Comparison of ENCODE assay signal across 8 cellular contexts in the genomic region with DNA sequence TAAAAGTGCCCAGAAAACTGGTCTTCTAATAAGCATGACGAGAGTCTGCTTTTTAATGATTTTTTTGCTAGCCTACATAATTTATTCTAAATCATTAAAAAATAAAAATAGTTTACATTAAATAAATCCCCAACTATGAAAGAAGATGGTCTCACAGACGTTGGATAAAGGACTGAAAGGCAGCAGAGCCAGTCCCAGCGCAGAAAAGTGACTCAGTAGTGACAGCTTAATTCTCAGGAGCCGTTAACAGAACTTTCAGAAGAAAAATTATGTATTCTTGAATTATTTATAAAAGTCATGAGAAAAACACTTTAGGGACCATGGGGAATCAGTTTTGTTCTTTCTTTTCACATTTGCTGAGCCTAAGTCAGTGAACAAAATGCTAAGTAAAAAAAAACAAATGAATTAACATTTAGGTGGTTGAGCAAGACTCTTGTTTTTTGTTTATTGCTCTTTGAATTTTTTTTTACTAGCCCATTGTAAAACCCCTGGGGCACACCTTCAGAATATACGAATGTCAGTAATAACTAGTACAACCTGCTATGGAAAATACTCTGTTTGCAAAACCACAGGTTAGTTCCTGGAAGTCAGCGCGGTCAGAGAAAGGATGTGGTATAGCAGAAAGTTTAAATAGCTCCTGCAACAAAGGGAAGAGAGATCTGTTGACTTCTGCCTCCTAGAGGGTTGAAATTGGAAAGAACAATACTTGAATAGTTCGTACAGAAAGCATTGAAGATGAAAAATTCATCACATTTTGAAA. TPM values are rescaled to one million over a fixed set of nuclear protein-coding genes. Genes with fewer than 3 reads are reported as not detected.
DNase-seq lines count a peak whose midpoint lies in the region; ATAC-seq, FAIRE-seq and TF ChIP-seq lines count a peak whose summit lies in the region.

No MANE protein-coding gene starts in this region.

- H3K9me3 ChIP-seq in Peyer's patch, result no peaks in the 10 kb centered on the region

- H3K27me3 Mint-ChIP-seq in activated naive CD8-positive, alpha-beta T cell treated with anti-CD3 and anti-CD28 coated beads, Interleukin-2, amount 50 U/mL, for 24 hours, result no peaks in the 10 kb centered on the region

- H3K4me3 ChIP-seq in GM12865 (ENCODE audit: low read depth, low read length), result no peak overlapping the region
- H3K4me3 ChIP-seq in Peyer's patch, result no peak overlapping the region

- H3K36me3 ChIP-seq in Peyer's patch, result no peaks in the 10 kb centered on the region

- no peaks in the 10 kb centered on the region for H3K9me3 Mint-ChIP-seq in activated naive CD8-positive, alpha-beta T cell treated with anti-CD3 and anti-CD28 coated beads, Interleukin-2, amount 50 U/mL, for 24 hours

- H3K4me1 ChIP-seq in Peyer's patch, result no peaks in the 10 kb centered on the region

- no peaks in the 10 kb centered on the region for H3K36me3 Mint-ChIP-seq in activated naive CD8-positive, alpha-beta T cell treated with anti-CD3 and anti-CD28 coated beads, Interleukin-2, amount 50 U/mL, for 24 hours (ENCODE audit: low read depth)

- H3K4me1 Mint-ChIP-seq in activated naive CD8-positive, alpha-beta T cell treated with anti-CD3 and anti-CD28 coated beads, Interleukin-2, amount 50 U/mL, for 24 hours, result peaks cover 34% of the 10 kb centered on the region

- TF ChIP-seq CTCF in GM12865 (IDR thresholded peaks at IDR 0.05; ENCODE audit: insufficient read depth, low read depth, low read length, missing control alignments) (no peak), Peyer's patch (IDR thresholded peaks at IDR 0.05) (no peak), omental fat pad (IDR thresholded peaks at IDR 0.05) (no peak)

- TF ChIP-seq POLR2A in Peyer's patch (IDR thresholded peaks at IDR 0.05), result no peak

- peak overlapping the region; percentile 72 for H3K27ac Mint-ChIP-seq in activated naive CD8-positive, alpha-beta T cell treated with anti-CD3 and anti-CD28 coated beads, Interleukin-2, amount 50 U/mL, for 24 hours

- peak overlapping the region; percentile 78 for H3K4me3 Mint-ChIP-seq in activated naive CD8-positive, alpha-beta T cell treated with anti-CD3 and anti-CD28 coated beads, Interleukin-2, amount 50 U/mL, for 24 hours

- peak; percentile 18 for DNase-seq in GM12865 (ENCODE audit: low read depth)
- DNase-seq in Peyer's patch, result peak in 2 of 3 donors; percentile 48 to 76
- peak; percentile 47 for DNase-seq in activated naive CD8-positive, alpha-beta T cell treated with anti-CD3 and anti-CD28 coated beads, Interleukin-2, amount 50 U/mL, for 24 hours
- DNase-seq in urothelium cell line (ENCODE audit: low spot score), result peak; percentile 8
- no peak for DNase-seq in GM19240 (ENCODE audit: insufficient read length, low spot score)
- no peak for DNase-seq in NCI-H1092 treated with DMSO at 0.1 percent for 48 hours (lab: John Stamatoyannopoulos, UW)
- no peak for DNase-seq in omental fat pad (ENCODE audit: low spot score)

- FAIRE-seq in urothelium cell line (lab: Jason Lieb, UNC), result no peak

- no peaks in the 10 kb centered on the region for H3K27me3 ChIP-seq in Peyer's patch

- no peak overlapping the region for H3K27ac ChIP-seq in Peyer's patch

- ATAC-seq in HG02610 (IDR thresholded peaks at IDR 0.05; ENCODE audit: unreplicated experiment) (peak; percentile 85), omental fat pad (ENCODE audit: low FRiP score) (no peak)
- peak; percentile 96 for ATAC-seq in activated naive CD8-positive, alpha-beta T cell treated with anti-CD3 and anti-CD28 coated beads, Interleukin-2, amount 50 U/mL, for 24 hours

RNA-seq across cellular contexts. Expression of a gene that starts 50.4 kb away (rescaled TPM):
- not detected for total RNA-seq in Peyer's patch
- total RNA-seq in omental fat pad, result under 1 TPM in 2 of 4 donors, not detected in 2; 0.28 to 0.36 TPM

Comparison
In these comparisons a context has a peak if more than half of its experiments do, and no peak if none do; other contexts are left out.
1. DNase-seq: peak in GM12865 (single experiment), Peyer's patch (2 of 3), activated naive CD8-positive, alpha-beta T cell treated with anti-CD3 and anti-CD28 coated beads, Interleukin-2, amount 50 U/mL, for 24 hours (single experiment) and urothelium cell line (single experiment); none in GM19240 (single experiment), NCI-H1092 treated with DMSO at 0.1 percent for 48 hours (single experiment) and omental fat pad (single experiment).